ENCODE assay signal across 14 cellular contexts in the genomic region with DNA sequence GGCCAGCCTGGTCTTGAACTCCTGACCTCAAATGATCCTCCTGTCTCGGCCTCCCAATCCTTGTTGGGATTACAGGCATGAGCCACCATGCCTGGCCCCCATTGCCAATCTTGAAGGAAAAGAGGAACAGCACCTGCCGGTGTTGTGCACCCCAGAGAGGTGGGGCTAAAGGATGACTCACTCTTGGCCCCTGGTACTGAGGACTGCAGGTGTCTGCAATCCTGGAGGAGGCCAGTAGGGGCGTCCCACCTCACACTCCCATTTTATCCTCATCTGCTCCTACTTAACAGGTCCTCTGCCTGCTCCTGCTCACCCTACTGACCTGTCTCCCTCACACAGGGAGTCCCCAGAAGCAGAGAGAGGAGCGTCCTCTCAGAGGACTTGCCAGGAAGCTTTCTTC.
DNase-seq lines count a peak whose midpoint lies in the region; ATAC-seq and TF ChIP-seq lines count a peak whose summit lies in the region.
"Had no signal": no experiment of that assay in that cellular context is flagged by ENCODE, and none has a peak within 500 bp of the region (broad histone marks: within the 10 kb centered on the region; RNA-seq: fewer than 3 reads in every experiment).

No MANE protein-coding gene starts in this region.

- no peak for ATAC-seq in HG03139 (IDR thresholded peaks at IDR 0.05; ENCODE audit: unreplicated experiment)
- no peak for ATAC-seq in activated T-cell treated with anti-CD3 and anti-CD28 coated beads, Interleukin-2, amount 50 U/mL, for 72 hours (replicated peaks in 1 of 2)

- TF ChIP-seq CTCF in GM12873 (IDR thresholded peaks at IDR 0.05; ENCODE audit: insufficient read depth, low read depth, low read length, missing control alignments) (peak; percentile 64), epithelial cell of proximal tubule (conservative IDR thresholded peaks at IDR 0.05; ENCODE audit: low read depth, low read length) (peak; percentile 21)

- H3K4me3 Mint-ChIP-seq in activated T-cell treated with anti-CD3 and anti-CD28 coated beads, Interleukin-2, amount 50 U/mL, for 72 hours: no peak overlapping the region
- H3K4me3 Mint-ChIP-seq: activated T-helper 1 cell treated with anti-CD3 and anti-CD28 coated beads, Interleukin-12 subunit alpha, Interleukin-12 subunit beta, Interleukin-2, Interleukin-4 antibody, amounts not matched to agents 30 ng/mL and 10 ng/mL and 1 ng/mL, durations not matched to agents 14 hours and 24 hours and 36 hours; CD4-positive, alpha-beta memory T cell; dendritic cell treated with granulocyte-macrophage colony-stimulating factor and Interleukin-4, amounts not matched to agents 40 ng/mL and 50 ng/mL, for 4 days; nephron progenitor cell had no signal

- H3K9me3 Mint-ChIP-seq in activated T-cell treated with anti-CD3 and anti-CD28 coated beads, Interleukin-2, amount 50 U/mL, for 72 hours: no peaks in the 10 kb centered on the region
- H3K9me3 Mint-ChIP-seq: activated T-helper 1 cell treated with anti-CD3 and anti-CD28 coated beads, Interleukin-12 subunit alpha, Interleukin-12 subunit beta, Interleukin-2, Interleukin-4 antibody, amounts not matched to agents 30 ng/mL and 10 ng/mL and 1 ng/mL, durations not matched to agents 14 hours and 24 hours and 36 hours; dendritic cell treated with granulocyte-macrophage colony-stimulating factor and Interleukin-4, amounts not matched to agents 40 ng/mL and 50 ng/mL, for 4 days; nephron progenitor cell had no signal

- no peaks in the 10 kb centered on the region for H3K36me3 Mint-ChIP-seq in activated T-cell treated with anti-CD3 and anti-CD28 coated beads, Interleukin-2, amount 50 U/mL, for 72 hours (ENCODE audit: insufficient read depth in 2 of 2)
- H3K36me3 Mint-ChIP-seq: CD4-positive, alpha-beta memory T cell had no signal

- H3K4me3 ChIP-seq in epithelial cell of proximal tubule (ENCODE audit: low read depth, low read length): no peak overlapping the region
- H3K4me3 ChIP-seq: testis had no signal

- DNase-seq in A172 (ENCODE audit: low spot score) (peak; percentile 35), NCI-H460 (ENCODE audit: extremely low read depth, low read depth) (peak; percentile 5), epithelial cell of proximal tubule (ENCODE audit: low read depth) (no peak), COLO668 (lab: John Stamatoyannopoulos, UW; ENCODE audit: unreplicated experiment) (no peak), inferior parietal cortex (ENCODE audit: extremely low spot score) (no peak)
- no peak for DNase-seq in activated T-cell treated with anti-CD3 and anti-CD28 coated beads, Interleukin-2, amount 50 U/mL, for 72 hours
- DNase-seq: CD4-positive, alpha-beta memory T cell; nephron progenitor cell; T-helper 9 cell; testis had no signal

- no peaks in the 10 kb centered on the region for H3K4me1 Mint-ChIP-seq in activated T-cell treated with anti-CD3 and anti-CD28 coated beads, Interleukin-2, amount 50 U/mL, for 72 hours (ENCODE audit: low read depth)
- H3K4me1 Mint-ChIP-seq: CD4-positive, alpha-beta memory T cell had no signal

- H3K27ac Mint-ChIP-seq in activated T-cell treated with anti-CD3 and anti-CD28 coated beads, Interleukin-2, amount 50 U/mL, for 72 hours: no peak overlapping the region
- H3K27ac Mint-ChIP-seq: activated T-helper 1 cell treated with anti-CD3 and anti-CD28 coated beads, Interleukin-12 subunit alpha, Interleukin-12 subunit beta, Interleukin-2, Interleukin-4 antibody, amounts not matched to agents 30 ng/mL and 10 ng/mL and 1 ng/mL, durations not matched to agents 14 hours and 24 hours and 36 hours; CD4-positive, alpha-beta memory T cell; dendritic cell treated with granulocyte-macrophage colony-stimulating factor and Interleukin-4, amounts not matched to agents 40 ng/mL and 50 ng/mL, for 4 days; nephron progenitor cell had no signal

- H3K27me3 Mint-ChIP-seq in activated T-cell treated with anti-CD3 and anti-CD28 coated beads, Interleukin-2, amount 50 U/mL, for 72 hours (ENCODE audit: low read depth): peaks cover 58% of the 10 kb centered on the region

Comparison
In these comparisons a context has a peak if more than half of its experiments do, and no peak if none do; other contexts are left out.
1. DNase-seq: peak in A172 (single experiment) and NCI-H460 (single experiment); none in epithelial cell of proximal tubule (single experiment), COLO668 (single experiment), inferior parietal cortex (single experiment) and activated T-cell treated with anti-CD3 and anti-CD28 coated beads, Interleukin-2, amount 50 U/mL, for 72 hours (0 of 2).